Comparison of ENCODE assay signal across 17 cellular contexts in the genomic region with DNA sequence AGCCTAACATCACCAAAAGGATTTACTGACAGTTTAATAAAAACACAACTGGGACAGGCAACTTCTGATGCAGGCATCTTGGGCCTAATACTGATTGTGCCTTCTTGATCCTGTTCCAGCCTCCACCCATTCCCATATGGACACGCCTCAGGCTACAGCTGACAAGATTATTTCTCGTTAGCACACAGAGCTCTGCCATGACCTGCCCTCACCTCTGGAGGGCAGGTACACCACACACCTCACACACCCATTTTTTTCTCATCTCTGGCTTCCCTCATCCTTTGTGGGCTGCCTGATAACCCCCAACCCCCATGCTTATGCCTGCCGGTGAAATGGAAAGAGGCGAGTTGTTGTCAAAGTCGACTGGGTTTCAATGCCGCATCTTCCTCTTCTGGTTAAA.
DNase-seq lines count a peak whose midpoint lies in the region; ATAC-seq, FAIRE-seq and TF ChIP-seq lines count a peak whose summit lies in the region.
"Had no signal": no experiment of that assay in that cellular context is flagged by ENCODE, and none has a peak within 500 bp of the region (broad histone marks: within the 10 kb centered on the region; RNA-seq: fewer than 3 reads in every experiment).

No MANE protein-coding gene starts in this region.

- no peak overlapping the region for H3K4me3 ChIP-seq in BE2C (ENCODE audit: low read depth, low read length)
- H3K4me3 ChIP-seq: sigmoid colon had no signal

- H3K9me3 Mint-ChIP-seq in WTC11: no peaks in the 10 kb centered on the region
- H3K9me3 Mint-ChIP-seq: activated naive CD4-positive, alpha-beta T cell treated with anti-CD3 and anti-CD28 coated beads, Interleukin-2, amount 10 ng/mL, durations not matched to agents 7 days and 5 days had no signal

- FAIRE-seq in frontal cortex (lab: Jason Lieb, UNC): no peak
- FAIRE-seq: H54 had no signal

- TF ChIP-seq CTCF in BE2C (IDR thresholded peaks at IDR 0.05; ENCODE audit: low read depth, low read length) (peak; percentile 23; the same call in 1 of the 2 replicates), WTC11 (IDR thresholded peaks at IDR 0.05) (0 out of 2 replicates have a peak, but pooled peaks have one; percentile 31)

- peak; percentile 98 for ATAC-seq in WTC11
- ATAC-seq in GM21529 (IDR thresholded peaks at IDR 0.05; ENCODE audit: unreplicated experiment): no peak
- no peak for ATAC-seq in GM21717 (IDR thresholded peaks at IDR 0.05; ENCODE audit: unreplicated experiment)
- ATAC-seq: activated CD8-positive, alpha-beta T cell treated with anti-CD3 and anti-CD28 coated beads, Interleukin-2, amount 10 ng/mL, durations not matched to agents 7 days and 5 days; T-helper 17 cell had no signal

- peaks cover 28% of the 10 kb centered on the region for H3K4me1 Mint-ChIP-seq in WTC11
- H3K4me1 Mint-ChIP-seq: T-helper 17 cell had no signal

- no peak overlapping the region for H3K4me3 Mint-ChIP-seq in WTC11
- H3K4me3 Mint-ChIP-seq: activated CD8-positive, alpha-beta T cell treated with anti-CD3 and anti-CD28 coated beads, Interleukin-2, amount 10 ng/mL, durations not matched to agents 7 days and 5 days; activated naive CD4-positive, alpha-beta T cell treated with anti-CD3 and anti-CD28 coated beads, Interleukin-2, amount 10 ng/mL, durations not matched to agents 7 days and 5 days; T-helper 17 cell had no signal

- H3K9me3 ChIP-seq in BE2C: no peaks in the 10 kb centered on the region
- H3K9me3 ChIP-seq: sigmoid colon had no signal

- H3K27ac Mint-ChIP-seq in WTC11: no peak overlapping the region
- H3K27ac Mint-ChIP-seq: activated CD8-positive, alpha-beta T cell treated with anti-CD3 and anti-CD28 coated beads, Interleukin-2, amount 10 ng/mL, durations not matched to agents 7 days and 5 days; activated naive CD4-positive, alpha-beta T cell treated with anti-CD3 and anti-CD28 coated beads, Interleukin-2, amount 10 ng/mL, durations not matched to agents 7 days and 5 days; T-helper 17 cell had no signal

- H3K36me3 Mint-ChIP-seq in WTC11: no peaks in the 10 kb centered on the region
- H3K36me3 Mint-ChIP-seq: activated naive CD4-positive, alpha-beta T cell treated with anti-CD3 and anti-CD28 coated beads, Interleukin-2, amount 10 ng/mL, durations not matched to agents 7 days and 5 days had no signal

- H3K36me3 ChIP-seq in BE2C: no peaks in the 10 kb centered on the region

- H3K4me1 ChIP-seq in BE2C: peaks cover 12% of the 10 kb centered on the region

- POLR2A ChIA-PET in WTC11 (lab: Charles Lee): no interaction called here

- peak; percentile 36 for DNase-seq in BE2C
- peak; percentile 21 for DNase-seq in HuH-7 (ENCODE audit: low spot score)
- DNase-seq in WTC11 (ENCODE audit: low spot score): peak; percentile 51
- peak; percentile 72 for DNase-seq in iPS-NIHi7 (ENCODE audit: extremely low spot score)
- DNase-seq in retina: no peak
- DNase-seq in frontal cortex (ENCODE audit: low spot score in 2 of 2): no peak
- DNase-seq: activated CD8-positive, alpha-beta T cell treated with anti-CD3 and anti-CD28 coated beads, Interleukin-2, amount 10 ng/mL, durations not matched to agents 7 days and 5 days; activated naive CD4-positive, alpha-beta T cell treated with anti-CD3 and anti-CD28 coated beads, Interleukin-2, amount 10 ng/mL, durations not matched to agents 7 days and 5 days; AML-193; head of caudate nucleus; KG1; NK-92 treated with Interleukin-12 subunit alpha and Interleukin-12 subunit beta, amount 100 ng/mL, for 24 hours; sigmoid colon; T-helper 17 cell had no signal

- CTCF ChIA-PET in WTC11 (lab: Charles Lee): interaction anchor here (0.5 to 2.1 kb wide), 14 partner anchors 10 to 216 kb away, joined by 3 to 24 read pairs (median 3); a partner anchor contains a TSS

- H3K27me3 ChIP-seq in BE2C: no peaks in the 10 kb centered on the region
- H3K27me3 ChIP-seq: sigmoid colon had no signal

- H3K27me3 Mint-ChIP-seq in WTC11 (ENCODE audit: low read depth): no peaks in the 10 kb centered on the region

TF ChIP-seq in WTC11, 78 proteins besides CTCF, POLR2A, EP300 and RAD21:
- no peak for TF ChIP-seq ZNF219 (CRISPR knock-in tag; IDR thresholded peaks at IDR 0.05; ENCODE audit: borderline replicate concordance)
- TF ChIP-seq SMAD3 (CRISPR knock-in tag; IDR thresholded peaks at IDR 0.05; ENCODE audit: borderline replicate concordance): no peak
- TF ChIP-seq, protein P1, sequence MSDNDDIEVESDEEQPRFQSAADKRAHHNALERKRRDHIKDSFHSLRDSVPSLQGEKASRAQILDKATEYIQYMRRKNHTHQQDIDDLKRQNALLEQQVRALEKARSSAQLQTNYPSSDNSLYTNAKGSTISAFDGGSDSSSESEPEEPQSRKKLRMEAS (CRISPR knock-in tag; IDR thresholded peaks at IDR 0.05): no peak
- no peak for TF ChIP-seq IRF2 (CRISPR knock-in tag; IDR thresholded peaks at IDR 0.05; ENCODE audit: borderline replicate concordance, low read depth)

Comparison
In these comparisons a context has a peak if more than half of its experiments do, and no peak if none do; other contexts are left out.
1. DNase-seq: peak in BE2C (single experiment), HuH-7 (single experiment), WTC11 (single experiment) and iPS-NIHi7 (single experiment); none in retina (single experiment) and frontal cortex (0 of 2).